Comparison of ENCODE assay signal across 12 cellular contexts in genomic region chr20:38171301-38172010, GRCh38. TPM values are rescaled to one million over a fixed set of nuclear protein-coding genes. Genes with fewer than 3 reads are reported as not detected.
DNase-seq lines count a peak whose midpoint lies in the region; ATAC-seq, FAIRE-seq and TF ChIP-seq lines count a peak whose summit lies in the region.
"Had no signal": no experiment of that assay in that cellular context is flagged by ENCODE, and none has a peak within 500 bp of the region (broad histone marks: within the 10 kb centered on the region; RNA-seq: fewer than 3 reads in every experiment).

No MANE protein-coding gene starts in this region.

- no peaks in the 10 kb centered on the region for H3K36me3 ChIP-seq in HepG2 (replicated peaks in 1 of 2; ENCODE audit: control insufficient read depth in 1 of 2, insufficient read depth in 2 of 2, low read length in 2 of 2)
- H3K36me3 ChIP-seq in right lobe of liver, result no peaks in the 10 kb centered on the region
- no peaks in the 10 kb centered on the region for H3K36me3 ChIP-seq in body of pancreas (replicated peaks in 1 of 2; ENCODE audit: insufficient read depth in 1 of 2, low read depth in 2 of 2)

- TF ChIP-seq EP300 in HepG2 (IDR thresholded peaks at IDR 0.05; ENCODE audit: low read depth in 2 of 2, low read length in 2 of 2) (no peak), HepG2 (CRISPR knock-in tag; IDR thresholded peaks at IDR 0.05; ENCODE audit: borderline replicate concordance) (no peak)

- FAIRE-seq in HepG2 (lab: Jason Lieb, UNC), result no peak
- no peak for FAIRE-seq in frontal cortex (lab: Jason Lieb, UNC)
- FAIRE-seq: GM12878 had no signal

- TF ChIP-seq CTCF in HepG2 (CRISPR knock-in tag; IDR thresholded peaks at IDR 0.05) (peak; percentile 50), right lobe of liver (IDR thresholded peaks at IDR 0.05) (no peak), body of pancreas (IDR thresholded peaks at IDR 0.05) (no peak)

- H3K9ac ChIP-seq in HepG2 (ENCODE audit: insufficient read depth, low read depth, low read length), result no peak overlapping the region

- H3K4me3 ChIP-seq in HepG2 (replicated peaks in 1 of 3; ENCODE audit: insufficient read depth in 1 of 3, low read depth in 2 of 3, low read length in 3 of 3), result no peak overlapping the region
- H3K4me3 ChIP-seq in right lobe of liver, result no peak overlapping the region
- H3K4me3 ChIP-seq in body of pancreas, result no peak overlapping the region
- H3K4me3 ChIP-seq: GM12878 had no signal

- no TSS peak for BruUV-seq in HepG2 (replicated peaks; lab: Mats Ljungman, UMichigan)

- no peak for TF ChIP-seq RAD21 in HepG2 (CRISPR knock-in tag; IDR thresholded peaks at IDR 0.05)

- in situ Hi-C loops in HepG2 (cut with HindIII; ENCODE audit: extremely low pct_ligation_motif_present, low pct_unique_long_range_greater_than_20kb), result no loop called here

- H3K9me3 ChIP-seq in HepG2 (ENCODE audit: low read length) (no peaks in the 10 kb centered on the region), right lobe of liver (no peaks in the 10 kb centered on the region), body of pancreas (no peaks in the 10 kb centered on the region)

- H3K79me2 ChIP-seq in HepG2 (ENCODE audit: insufficient read depth, low read length), result no peaks in the 10 kb centered on the region

- no peak overlapping the region for H3K27ac ChIP-seq in HepG2 (ENCODE audit: extremely low read length, insufficient read depth, low read length)
- H3K27ac ChIP-seq in right lobe of liver, result no peak overlapping the region
- H3K27ac ChIP-seq in body of pancreas, result no peak overlapping the region

- no peak overlapping the region for H2AFZ ChIP-seq in HepG2 (ENCODE audit: low read length)

- ATAC-seq in HepG2, result peak; percentile 3; the same call in 1 of the 3 replicates
- no peak for ATAC-seq in right lobe of liver
- peak; percentile 31 for ATAC-seq in body of pancreas
- no peak for ATAC-seq in GM21367 (IDR thresholded peaks at IDR 0.05; ENCODE audit: unreplicated experiment)
- ATAC-seq: GM12878, left lobe of liver had no signal

- POLR2A ChIA-PET in HepG2 (lab: Yijun Ruan, JAX), result no interaction called here

- 2% methylated on average over 7 of the region's 7 CpGs for WGBS in HepG2 (ENCODE audit: low lambda C conversion rate)
- WGBS in right lobe of liver (ENCODE audit: insufficient coverage, low coverage, low lambda C conversion rate, missing lambda C conversion rate), result 49% methylated on average over 6 of the region's 7 CpGs
- WGBS in body of pancreas, 2 donors, result 28 to 42% methylated on average over 7 of the region's 7 CpGs

- peak overlapping the region; percentile 33 for H3K4me2 ChIP-seq in HepG2 (ENCODE audit: low read depth, low read length)

- CTCF ChIA-PET in HepG2 (lab: Yijun Ruan, JAX; ENCODE audit: low intra/inter-chr PET ratio, low total read pairs), result no interaction called here

- TF ChIP-seq POLR2A in HepG2 (IDR thresholded peaks at IDR 0.05; ENCODE audit: insufficient read depth in 1 of 2, low read depth in 2 of 2, low read length in 2 of 2) (no peak), right lobe of liver (IDR thresholded peaks at IDR 0.05) (no peak), body of pancreas (IDR thresholded peaks at IDR 0.05) (no peak)

- no peaks in the 10 kb centered on the region for H4K20me1 ChIP-seq in HepG2 (ENCODE audit: insufficient read depth, low read length)

- DNase-seq in HepG2 (ENCODE audit: low spot score), result peak; percentile 71
- DNase-seq in right lobe of liver, result no peak
- no peak for DNase-seq in body of pancreas
- peak; percentile 44 to 59 for DNase-seq in lung microvascular endothelial cell (ENCODE audit: low read depth in 2 of 2)
- DNase-seq in NCI-H187 (lab: John Stamatoyannopoulos, UW), result no peak
- no peak for DNase-seq in SIG-M5 (lab: John Stamatoyannopoulos, UW)
- no peak for DNase-seq in frontal cortex (ENCODE audit: low spot score in 2 of 2)
- DNase-seq: activated CD4-positive, CD25-positive, alpha-beta regulatory T cell treated with anti-CD3 and anti-CD28 coated beads, Interleukin-2, amount 50 U/mL, for 72 hours; NCI-H446 treated with DMSO at 0.1 percent for 48 hours had no signal

- intact Hi-C loops in HepG2 (cut with micrococcal nuclease; ENCODE audit: unreplicated experiment), result no loop called here
- intact Hi-C loops in right lobe of liver (cut with DNase I), result no loop called here
- intact Hi-C loops in body of pancreas (cut with DNase I), result no loop called here

- H3K4me1 ChIP-seq in HepG2 (ENCODE audit: insufficient read depth, low read length) (peaks cover 76% of the 10 kb centered on the region), right lobe of liver (peaks cover 2 to 24% (median 10%) of the 10 kb centered on the region in 4 donors), body of pancreas (no peaks in the 10 kb centered on the region)

- no peaks in the 10 kb centered on the region for H3K27me3 ChIP-seq in HepG2 (ENCODE audit: control insufficient read depth in 1 of 2, insufficient read depth in 2 of 2, low read length in 2 of 2)
- H3K27me3 ChIP-seq in right lobe of liver, result no peaks in the 10 kb centered on the region
- no peaks in the 10 kb centered on the region for H3K27me3 ChIP-seq in body of pancreas

TF ChIP-seq in HepG2, 621 proteins besides CTCF, POLR2A, EP300 and RAD21 (continues in another document):
- TF ChIP-seq ZBTB26 (CRISPR knock-in tag; IDR thresholded peaks at IDR 0.05; ENCODE audit: borderline replicate concordance), result 0 out of 2 replicates have a peak, but pooled peaks have one; percentile 29
- TF ChIP-seq CSRNP2 (CRISPR knock-in tag; conservative IDR thresholded peaks at IDR 0.05; ENCODE audit: low read depth), result no peak
- TF ChIP-seq CHD4 (IDR thresholded peaks at IDR 0.05; ENCODE audit: borderline replicate concordance, low read length), result peak; percentile 81; the same call in 1 of the 2 replicates
- TF ChIP-seq ZMYM3 (CRISPR knock-in tag; IDR thresholded peaks at IDR 0.05), result peak; percentile 90
- 0 out of 2 replicates have a peak, but pooled peaks have one; percentile 57 for TF ChIP-seq RCOR2 (CRISPR knock-in tag; IDR thresholded peaks at IDR 0.05)
- TF ChIP-seq ZNF143 (CRISPR knock-in tag; IDR thresholded peaks at IDR 0.05), result no peak
- TF ChIP-seq TBL1XR1 (IDR thresholded peaks at IDR 0.05; ENCODE audit: borderline replicate concordance, low read length, partially characterized antibody), result no peak
- TF ChIP-seq FOXO1 (CRISPR knock-in tag; IDR thresholded peaks at IDR 0.05), result peak; percentile 31; the same call in 1 of the 2 replicates
- peak; percentile 31; the same call in 1 of the 2 replicates for TF ChIP-seq ADNP (CRISPR knock-in tag; IDR thresholded peaks at IDR 0.05)
- peak; percentile 27; the same call in 1 of the 2 replicates for TF ChIP-seq ZNF768 (CRISPR knock-in tag; IDR thresholded peaks at IDR 0.05)
- TF ChIP-seq SOX5 (CRISPR knock-in tag; IDR thresholded peaks at IDR 0.05; ENCODE audit: borderline replicate concordance), result peak; percentile 19; the same call in 1 of the 2 replicates
- peak; percentile 23; the same call in 1 of the 2 replicates for TF ChIP-seq FOSL2 (CRISPR knock-in tag; IDR thresholded peaks at IDR 0.05)

RNA-seq across cellular contexts. Expression of gene TGM2, which starts 6.4 kb away (rescaled TPM):
- total RNA-seq in HepG2 (2016; rRNA removed; fragmentation: Illumina TruSeq; extraction: Trizol) (4.2 and 4.5 TPM in 2 replicates), right lobe of liver (100 to 1,000 TPM; 135 to 940 (median 474) TPM), body of pancreas (10 to 100 TPM; 17.1 to 27.5 TPM), lung microvascular endothelial cell (273 and 343 TPM in 2 replicates), frontal cortex (3.3 TPM)
- total RNA-seq in HepG2 (2016; cell fraction: cytosol; rRNA removed; fragmentation: Illumina TruSeq; extraction: Trizol; ENCODE audit: low read depth), result 0.61 and 0.88 TPM in 2 replicates
- total RNA-seq in HepG2 (2016; cell fraction: insoluble cytoplasmic fraction; rRNA removed; fragmentation: Illumina TruSeq; extraction: Trizol), result 3.3 and 4.3 TPM in 2 replicates
- total RNA-seq in HepG2 (2016; cell fraction: membrane; rRNA removed; fragmentation: Illumina TruSeq; extraction: Trizol), result 2.1 and 2.3 TPM in 2 replicates
- total RNA-seq in HepG2 (2016; cell fraction: nucleus; rRNA removed; fragmentation: Illumina TruSeq; extraction: Trizol), result 4.3 and 4.5 TPM in 2 replicates
- 46.4 and 52.3 TPM in 2 replicates for polyA plus RNA-seq in HepG2 (2011; rRNA removed)
- polyA plus RNA-seq in HepG2 (2011; cell fraction: cytosol; rRNA removed), result 39.7 and 45.8 TPM in 2 replicates
- polyA plus RNA-seq in HepG2 (2011; cell fraction: nucleus; rRNA removed), result 48.4 and 54.8 TPM in 2 replicates
- polyA plus RNA-seq in HepG2 (2012), result 14.4 and 32.4 TPM in 2 replicates
- 1.5 and 1.8 TPM in 2 replicates for polyA plus RNA-seq in HepG2 (2016; cell fraction: cytosol; fragmentation: Illumina TruSeq; extraction: Trizol; ENCODE audit: low read depth)
- 5.3 and 7.5 TPM in 2 replicates for polyA plus RNA-seq in HepG2 (2016; cell fraction: insoluble cytoplasmic fraction; fragmentation: Illumina TruSeq; extraction: Trizol; ENCODE audit: low read depth)
- polyA plus RNA-seq in HepG2 (2016; cell fraction: membrane; fragmentation: Illumina TruSeq; extraction: Trizol; ENCODE audit: low read depth), result 2.5 TPM in 2 replicates
- 7.7 and 9.8 TPM in 2 replicates for polyA plus RNA-seq in HepG2 (2016; cell fraction: nucleus; fragmentation: Illumina TruSeq; extraction: Trizol; ENCODE audit: insufficient read depth, low read depth)
- polyA minus RNA-seq in HepG2 (2011; rRNA and poly(A)+ RNA removed; ENCODE audit: low replicate concordance), result 39.1 and 112 TPM in 2 replicates
- 43.5 and 48.8 TPM in 2 replicates for polyA minus RNA-seq in HepG2 (2011; cell fraction: cytosol; rRNA and poly(A)+ RNA removed)
- 26.7 and 32.2 TPM in 2 replicates for polyA minus RNA-seq in HepG2 (2011; cell fraction: nucleus; rRNA and poly(A)+ RNA removed)

Comparison
In these comparisons a context has a peak if more than half of its experiments do, and no peak if none do; other contexts are left out.
1. ATAC-seq: peak in HepG2 (single experiment) and body of pancreas (single experiment); none in right lobe of liver (0 of 4) and GM21367 (single experiment).
2. DNase-seq: peak in HepG2 (single experiment) and lung microvascular endothelial cell (2 of 2); none in right lobe of liver (0 of 3), body of pancreas (0 of 4), NCI-H187 (0 of 2), SIG-M5 (single experiment) and frontal cortex (0 of 2).